In genomic region chr1:2277741-2278488, GRCh38 we compare ENCODE assay signal across 12 cellular contexts. TPM values are rescaled to one million over a fixed set of nuclear protein-coding genes. Genes with fewer than 3 reads are reported as not detected.
DNase-seq lines count a peak whose midpoint lies in the region; ATAC-seq and TF ChIP-seq lines count a peak whose summit lies in the region.
"Had no signal": no experiment of that assay in that cellular context is flagged by ENCODE, and none has a peak within 500 bp of the region (broad histone marks: within the 10 kb centered on the region; RNA-seq: fewer than 3 reads in every experiment).

No MANE protein-coding gene starts in this region.

- H3K27ac ChIP-seq in CD4-positive, alpha-beta memory T cell (ENCODE audit: low read depth, low read length): no peak overlapping the region
- H3K27ac ChIP-seq in right atrium auricular region: peak overlapping the region; percentile 49 to 68
- no peak overlapping the region for H3K27ac ChIP-seq in psoas muscle
- H3K27ac ChIP-seq: KMS-11 had no signal

- POLR2A ChIA-PET in CD4-positive, alpha-beta memory T cell (lab: Charles Lee; ENCODE audit: partially characterized antibody): no interaction called here

- peaks cover 17 to 64% (median 46%) of the 10 kb centered on the region in 4 donors for H3K4me1 Mint-ChIP-seq in CD4-positive, alpha-beta memory T cell
- peaks cover 53% of the 10 kb centered on the region for H3K4me1 Mint-ChIP-seq in activated naive CD8-positive, alpha-beta T cell treated with anti-CD3 and anti-CD28 coated beads, Interleukin-2, amount 50 U/mL, for 24 hours
- H3K4me1 Mint-ChIP-seq in activated CD8-positive, alpha-beta memory T cell treated with anti-CD3 and anti-CD28 coated beads, Interleukin-2, amount 10 ng/mL, durations not matched to agents 7 days and 5 days: peaks cover 4% of the 10 kb centered on the region
- H3K4me1 Mint-ChIP-seq in stimulated activated naive B cell treated with anti-CD40 and anti-IgM and Interleukin-4, amounts not matched to agents 10 μg/mL and 1 μg/mL and 100 μg/mL, for 72 hours: peaks cover 51 to 70% of the 10 kb centered on the region in 2 donors

- H3K27ac Mint-ChIP-seq in CD4-positive, alpha-beta memory T cell: peak overlapping the region in 5 of 7 donors; percentile 50 to 87 (median 71)
- H3K27ac Mint-ChIP-seq in activated naive CD8-positive, alpha-beta T cell treated with anti-CD3 and anti-CD28 coated beads, Interleukin-2, amount 50 U/mL, for 24 hours: peak overlapping the region; percentile 42
- no peak overlapping the region for H3K27ac Mint-ChIP-seq in activated CD8-positive, alpha-beta memory T cell treated with anti-CD3 and anti-CD28 coated beads, Interleukin-2, amount 10 ng/mL, durations not matched to agents 7 days and 5 days
- H3K27ac Mint-ChIP-seq in stimulated activated naive B cell treated with anti-CD40 and anti-IgM and Interleukin-4, amounts not matched to agents 10 μg/mL and 1 μg/mL and 100 μg/mL, for 72 hours: no peak overlapping the region

- 90 to 92% (median 91%) methylated on average over 25 of the region's 25 CpGs for WGBS in psoas muscle, 3 donors

- H3K36me3 ChIP-seq in CD4-positive, alpha-beta memory T cell (ENCODE audit: insufficient read depth, low read length): peaks cover 3% of the 10 kb centered on the region
- peaks cover 6% of the 10 kb centered on the region for H3K36me3 ChIP-seq in right atrium auricular region
- H3K36me3 ChIP-seq in psoas muscle (ENCODE audit: insufficient read depth in 1 of 2, low read depth in 1 of 2): peaks cover 0 to 2% of the 10 kb centered on the region in 2 donors
- H3K36me3 ChIP-seq: ovary had no signal

- H3K36me3 Mint-ChIP-seq in CD4-positive, alpha-beta memory T cell: peaks cover 0 to 26% of the 10 kb centered on the region in 2 donors
- peaks cover 7% of the 10 kb centered on the region for H3K36me3 Mint-ChIP-seq in activated naive CD8-positive, alpha-beta T cell treated with anti-CD3 and anti-CD28 coated beads, Interleukin-2, amount 50 U/mL, for 24 hours (ENCODE audit: low read depth)
- H3K36me3 Mint-ChIP-seq in activated CD8-positive, alpha-beta memory T cell treated with anti-CD3 and anti-CD28 coated beads, Interleukin-2, amount 10 ng/mL, durations not matched to agents 7 days and 5 days: peaks cover 8% of the 10 kb centered on the region
- peaks cover 23 to 30% of the 10 kb centered on the region in 2 donors for H3K36me3 Mint-ChIP-seq in stimulated activated naive B cell treated with anti-CD40 and anti-IgM and Interleukin-4, amounts not matched to agents 10 μg/mL and 1 μg/mL and 100 μg/mL, for 72 hours

- H3K9me3 Mint-ChIP-seq in CD4-positive, alpha-beta memory T cell: no peaks in the 10 kb centered on the region
- no peaks in the 10 kb centered on the region for H3K9me3 Mint-ChIP-seq in activated naive CD8-positive, alpha-beta T cell treated with anti-CD3 and anti-CD28 coated beads, Interleukin-2, amount 50 U/mL, for 24 hours
- no peaks in the 10 kb centered on the region for H3K9me3 Mint-ChIP-seq in activated CD8-positive, alpha-beta memory T cell treated with anti-CD3 and anti-CD28 coated beads, Interleukin-2, amount 10 ng/mL, durations not matched to agents 7 days and 5 days (ENCODE audit: low read depth)
- peaks cover 0 to 6% of the 10 kb centered on the region in 2 donors for H3K9me3 Mint-ChIP-seq in stimulated activated naive B cell treated with anti-CD40 and anti-IgM and Interleukin-4, amounts not matched to agents 10 μg/mL and 1 μg/mL and 100 μg/mL, for 72 hours
- H3K9me3 Mint-ChIP-seq: T-cell had no signal

- no peak for ATAC-seq in activated naive CD8-positive, alpha-beta T cell treated with anti-CD3 and anti-CD28 coated beads, Interleukin-2, amount 50 U/mL, for 24 hours
- peak in 3 of 4 donors; percentile 21 to 28 (median 23) for ATAC-seq in psoas muscle
- ATAC-seq in activated CD8-positive, alpha-beta memory T cell treated with anti-CD3 and anti-CD28 coated beads, Interleukin-2, amount 10 ng/mL, durations not matched to agents 7 days and 5 days: no peak
- no peak for ATAC-seq in stimulated activated naive B cell treated with anti-CD40 and anti-IgM and Interleukin-4, amounts not matched to agents 10 μg/mL and 1 μg/mL and 100 μg/mL, for 72 hours (replicated peaks)

- peak overlapping the region in 2 of 8 donors; percentile 6 to 57 for H3K4me3 Mint-ChIP-seq in CD4-positive, alpha-beta memory T cell
- no peak overlapping the region for H3K4me3 Mint-ChIP-seq in activated naive CD8-positive, alpha-beta T cell treated with anti-CD3 and anti-CD28 coated beads, Interleukin-2, amount 50 U/mL, for 24 hours
- no peak overlapping the region for H3K4me3 Mint-ChIP-seq in activated CD8-positive, alpha-beta memory T cell treated with anti-CD3 and anti-CD28 coated beads, Interleukin-2, amount 10 ng/mL, durations not matched to agents 7 days and 5 days
- H3K4me3 Mint-ChIP-seq in stimulated activated naive B cell treated with anti-CD40 and anti-IgM and Interleukin-4, amounts not matched to agents 10 μg/mL and 1 μg/mL and 100 μg/mL, for 72 hours: no peak overlapping the region

- H3K9me3 ChIP-seq in CD4-positive, alpha-beta memory T cell (ENCODE audit: control insufficient read depth in 1 of 2, low read length in 2 of 2): no peaks in the 10 kb centered on the region
- H3K9me3 ChIP-seq in right atrium auricular region (no peaks in the 10 kb centered on the region), psoas muscle (no peaks in the 10 kb centered on the region)
- H3K9me3 ChIP-seq: ovary had no signal

- CTCF ChIA-PET in CD4-positive, alpha-beta memory T cell (lab: Charles Lee; ENCODE audit: partially characterized antibody): no interaction called here
- CTCF ChIA-PET in activated CD8-positive, alpha-beta memory T cell treated with anti-CD3 and anti-CD28 coated beads, Interleukin-2, amount 10 ng/mL, durations not matched to agents 7 days and 5 days (lab: Charles Lee): no interaction called here

- no peak for DNase-seq in CD4-positive, alpha-beta memory T cell
- DNase-seq in activated naive CD8-positive, alpha-beta T cell treated with anti-CD3 and anti-CD28 coated beads, Interleukin-2, amount 50 U/mL, for 24 hours: no peak
- DNase-seq in right atrium auricular region (ENCODE audit: low spot score) (no peak), psoas muscle (peak; percentile 66 to 72), glomerular visceral epithelial cell (ENCODE audit: extremely low spot score) (no peak), NCI-H82 (lab: John Stamatoyannopoulos, UW) (no peak)
- no peak for DNase-seq in activated CD8-positive, alpha-beta memory T cell treated with anti-CD3 and anti-CD28 coated beads, Interleukin-2, amount 10 ng/mL, durations not matched to agents 7 days and 5 days
- no peak for DNase-seq in stimulated activated naive B cell treated with anti-CD40 and anti-IgM and Interleukin-4, amounts not matched to agents 10 μg/mL and 1 μg/mL and 100 μg/mL, for 72 hours
- DNase-seq: activated CD8-positive, alpha-beta memory T cell treated with anti-CD3 and anti-CD28 coated beads, Interleukin-2, amount 50 U/mL, for 4 hours; T-cell had no signal

- no peaks in the 10 kb centered on the region for H3K27me3 ChIP-seq in CD4-positive, alpha-beta memory T cell (ENCODE audit: insufficient read depth, low read length)
- H3K27me3 ChIP-seq in right atrium auricular region (no peaks in the 10 kb centered on the region), psoas muscle (ENCODE audit: insufficient read depth in 3 of 3, low read length in 2 of 3) (no peaks in the 10 kb centered on the region)
- H3K27me3 ChIP-seq: ovary had no signal

- intact Hi-C loops in CD4-positive, alpha-beta memory T cell (cut with micrococcal nuclease): no loop called here
- intact Hi-C loops in psoas muscle (cut with DNase I): no loop called here

- no peak overlapping the region for H3K4me3 ChIP-seq in CD4-positive, alpha-beta memory T cell (ENCODE audit: low read length in 2 of 2)
- H3K4me3 ChIP-seq in right atrium auricular region (no peak overlapping the region), psoas muscle (no peak overlapping the region)
- H3K4me3 ChIP-seq: ovary had no signal

- H3K27me3 Mint-ChIP-seq in CD4-positive, alpha-beta memory T cell: no peaks in the 10 kb centered on the region
- H3K27me3 Mint-ChIP-seq in activated naive CD8-positive, alpha-beta T cell treated with anti-CD3 and anti-CD28 coated beads, Interleukin-2, amount 50 U/mL, for 24 hours: no peaks in the 10 kb centered on the region
- H3K27me3 Mint-ChIP-seq in activated CD8-positive, alpha-beta memory T cell treated with anti-CD3 and anti-CD28 coated beads, Interleukin-2, amount 10 ng/mL, durations not matched to agents 7 days and 5 days: no peaks in the 10 kb centered on the region
- H3K27me3 Mint-ChIP-seq in stimulated activated naive B cell treated with anti-CD40 and anti-IgM and Interleukin-4, amounts not matched to agents 10 μg/mL and 1 μg/mL and 100 μg/mL, for 72 hours: no peaks in the 10 kb centered on the region
- H3K27me3 Mint-ChIP-seq: T-cell had no signal

- TF ChIP-seq CTCF in right atrium auricular region (IDR thresholded peaks at IDR 0.05): no peak
- no peak for TF ChIP-seq CTCF in psoas muscle (IDR thresholded peaks at IDR 0.05)

- peaks cover 64% of the 10 kb centered on the region for H3K4me1 ChIP-seq in CD4-positive, alpha-beta memory T cell (ENCODE audit: insufficient read depth, low read length)
- H3K4me1 ChIP-seq in right atrium auricular region: peaks cover 0 to 76% of the 10 kb centered on the region in 2 donors
- H3K4me1 ChIP-seq in psoas muscle: peaks cover 54% of the 10 kb centered on the region

RNA-seq across cellular contexts. Expression of gene SKI, which starts 49.8 kb away (rescaled TPM):
- total RNA-seq in CD4-positive, alpha-beta memory T cell: 100 to 1,000 TPM in 1 of 2 experiments, 10 to 100 TPM in 1; 96.1 to 104 TPM
- under 1 TPM; 0.08 to 0.86 TPM for polyA plus RNA-seq in CD4-positive, alpha-beta memory T cell
- total RNA-seq in right atrium auricular region (10 to 100 TPM; 36.7 to 57.2 TPM), psoas muscle (10 to 100 TPM; 21.4 to 32.1 (median 30.3) TPM)
- 10 to 100 TPM in 2 of 3 donors, 1 to 10 TPM in 1; 7.7 to 20.9 (median 18.3) TPM for polyA plus RNA-seq in psoas muscle
- 10 to 100 TPM; 35.0 to 42.9 TPM for total RNA-seq in activated CD8-positive, alpha-beta memory T cell treated with anti-CD3 and anti-CD28 coated beads, Interleukin-2, amount 10 ng/mL, durations not matched to agents 7 days and 5 days

Comparison
In these comparisons a context has a peak if more than half of its experiments do, and no peak if none do; other contexts are left out.
1. DNase-seq: peak in psoas muscle (2 of 2); none in CD4-positive, alpha-beta memory T cell (0 of 5), activated naive CD8-positive, alpha-beta T cell treated with anti-CD3 and anti-CD28 coated beads, Interleukin-2, amount 50 U/mL, for 24 hours (single experiment), right atrium auricular region (single experiment), activated CD8-positive, alpha-beta memory T cell treated with anti-CD3 and anti-CD28 coated beads, Interleukin-2, amount 10 ng/mL, durations not matched to agents 7 days and 5 days (single experiment), stimulated activated naive B cell treated with anti-CD40 and anti-IgM and Interleukin-4, amounts not matched to agents 10 μg/mL and 1 μg/mL and 100 μg/mL, for 72 hours (single experiment), glomerular visceral epithelial cell (single experiment) and NCI-H82 (single experiment).
2. H3K27ac ChIP-seq: peak in right atrium auricular region (2 of 2); none in CD4-positive, alpha-beta memory T cell (single experiment) and psoas muscle (single experiment).
3. H3K27ac Mint-ChIP-seq: peak in CD4-positive, alpha-beta memory T cell (5 of 7) and activated naive CD8-positive, alpha-beta T cell treated with anti-CD3 and anti-CD28 coated beads, Interleukin-2, amount 50 U/mL, for 24 hours (single experiment); none in activated CD8-positive, alpha-beta memory T cell treated with anti-CD3 and anti-CD28 coated beads, Interleukin-2, amount 10 ng/mL, durations not matched to agents 7 days and 5 days (single experiment) and stimulated activated naive B cell treated with anti-CD40 and anti-IgM and Interleukin-4, amounts not matched to agents 10 μg/mL and 1 μg/mL and 100 μg/mL, for 72 hours (single experiment).
4. ATAC-seq: peak in psoas muscle (3 of 4); none in activated naive CD8-positive, alpha-beta T cell treated with anti-CD3 and anti-CD28 coated beads, Interleukin-2, amount 50 U/mL, for 24 hours (single experiment), activated CD8-positive, alpha-beta memory T cell treated with anti-CD3 and anti-CD28 coated beads, Interleukin-2, amount 10 ng/mL, durations not matched to agents 7 days and 5 days (single experiment) and stimulated activated naive B cell treated with anti-CD40 and anti-IgM and Interleukin-4, amounts not matched to agents 10 μg/mL and 1 μg/mL and 100 μg/mL, for 72 hours (0 of 2).